In the genomic region with DNA sequence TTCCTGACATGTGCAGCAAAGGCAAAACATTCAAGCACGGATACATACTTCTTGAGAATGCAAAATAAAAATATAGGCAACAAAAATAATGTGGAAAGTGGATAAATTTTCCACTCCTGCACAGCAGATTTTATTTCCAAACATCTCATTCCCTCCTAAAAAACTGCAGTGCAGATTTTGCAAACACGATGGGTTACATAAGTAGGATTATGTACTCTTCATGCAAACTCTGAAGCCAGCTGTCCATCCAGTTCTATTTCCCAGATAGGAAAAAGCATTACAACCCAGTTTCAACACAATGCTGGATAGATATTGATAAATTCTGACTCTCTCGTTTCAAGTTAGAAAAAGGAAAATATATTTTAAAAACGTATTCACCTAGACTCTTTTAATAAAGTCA, we compare ENCODE assay signal across 1 cellular context.
TF ChIP-seq lines count a peak whose summit lies in the region.

No MANE protein-coding gene starts in this region.

TF ChIP-seq in HepG2, 621 proteins besides CTCF, POLR2A, EP300 and RAD21 (continued from another document):
- TF ChIP-seq, protein P1, sequence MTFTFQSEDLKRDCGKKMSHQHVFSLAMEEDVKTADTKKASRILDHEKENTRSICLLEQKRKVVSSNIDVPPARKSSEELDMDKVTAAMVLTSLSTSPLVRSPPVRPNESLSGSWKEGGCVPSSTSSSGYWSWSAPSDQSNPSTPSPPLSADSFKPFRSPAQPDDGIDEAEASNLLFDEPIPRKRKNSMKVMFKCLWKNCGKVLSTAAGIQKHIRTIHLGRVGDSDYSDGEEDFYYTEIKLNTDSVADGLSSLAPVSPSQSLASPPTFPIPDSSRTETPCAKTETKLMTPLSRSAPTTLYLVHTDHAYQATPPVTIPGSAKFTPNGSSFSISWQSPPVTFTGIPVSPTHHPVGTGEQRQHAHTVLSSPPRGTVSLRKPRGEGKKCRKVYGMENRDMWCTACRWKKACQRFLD (CRISPR knock-in tag; IDR thresholded peaks at IDR 0.05; ENCODE audit: borderline replicate concordance): no peak
- TF ChIP-seq, protein P2, sequence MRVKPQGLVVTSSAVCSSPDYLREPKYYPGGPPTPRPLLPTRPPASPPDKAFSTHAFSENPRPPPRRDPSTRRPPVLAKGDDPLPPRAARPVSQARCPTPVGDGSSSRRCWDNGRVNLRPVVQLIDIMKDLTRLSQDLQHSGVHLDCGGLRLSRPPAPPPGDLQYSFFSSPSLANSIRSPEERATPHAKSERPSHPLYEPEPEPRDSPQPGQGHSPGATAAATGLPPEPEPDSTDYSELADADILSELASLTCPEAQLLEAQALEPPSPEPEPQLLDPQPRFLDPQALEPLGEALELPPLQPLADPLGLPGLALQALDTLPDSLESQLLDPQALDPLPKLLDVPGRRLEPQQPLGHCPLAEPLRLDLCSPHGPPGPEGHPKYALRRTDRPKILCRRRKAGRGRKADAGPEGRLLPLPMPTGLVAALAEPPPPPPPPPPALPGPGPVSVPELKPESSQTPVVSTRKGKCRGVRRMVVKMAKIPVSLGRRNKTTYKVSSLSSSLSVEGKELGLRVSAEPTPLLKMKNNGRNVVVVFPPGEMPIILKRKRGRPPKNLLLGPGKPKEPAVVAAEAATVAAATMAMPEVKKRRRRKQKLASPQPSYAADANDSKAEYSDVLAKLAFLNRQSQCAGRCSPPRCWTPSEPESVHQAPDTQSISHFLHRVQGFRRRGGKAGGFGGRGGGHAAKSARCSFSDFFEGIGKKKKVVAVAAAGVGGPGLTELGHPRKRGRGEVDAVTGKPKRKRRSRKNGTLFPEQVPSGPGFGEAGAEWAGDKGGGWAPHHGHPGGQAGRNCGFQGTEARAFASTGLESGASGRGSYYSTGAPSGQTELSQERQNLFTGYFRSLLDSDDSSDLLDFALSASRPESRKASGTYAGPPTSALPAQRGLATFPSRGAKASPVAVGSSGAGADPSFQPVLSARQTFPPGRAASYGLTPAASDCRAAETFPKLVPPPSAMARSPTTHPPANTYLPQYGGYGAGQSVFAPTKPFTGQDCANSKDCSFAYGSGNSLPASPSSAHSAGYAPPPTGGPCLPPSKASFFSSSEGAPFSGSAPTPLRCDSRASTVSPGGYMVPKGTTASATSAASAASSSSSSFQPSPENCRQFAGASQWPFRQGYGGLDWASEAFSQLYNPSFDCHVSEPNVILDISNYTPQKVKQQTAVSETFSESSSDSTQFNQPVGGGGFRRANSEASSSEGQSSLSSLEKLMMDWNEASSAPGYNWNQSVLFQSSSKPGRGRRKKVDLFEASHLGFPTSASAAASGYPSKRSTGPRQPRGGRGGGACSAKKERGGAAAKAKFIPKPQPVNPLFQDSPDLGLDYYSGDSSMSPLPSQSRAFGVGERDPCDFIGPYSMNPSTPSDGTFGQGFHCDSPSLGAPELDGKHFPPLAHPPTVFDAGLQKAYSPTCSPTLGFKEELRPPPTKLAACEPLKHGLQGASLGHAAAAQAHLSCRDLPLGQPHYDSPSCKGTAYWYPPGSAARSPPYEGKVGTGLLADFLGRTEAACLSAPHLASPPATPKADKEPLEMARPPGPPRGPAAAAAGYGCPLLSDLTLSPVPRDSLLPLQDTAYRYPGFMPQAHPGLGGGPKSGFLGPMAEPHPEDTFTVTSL (CRISPR knock-in tag; IDR thresholded peaks at IDR 0.05; ENCODE audit: borderline replicate concordance): no peak
- TF ChIP-seq HMGA1 (CRISPR knock-in tag; conservative IDR thresholded peaks at IDR 0.05): no peak
- TF ChIP-seq ZNF101 (CRISPR knock-in tag; IDR thresholded peaks at IDR 0.05; ENCODE audit: borderline replicate concordance, low read depth): no peak
